18 cellular contexts compared by ENCODE assay signal in the genomic region with DNA sequence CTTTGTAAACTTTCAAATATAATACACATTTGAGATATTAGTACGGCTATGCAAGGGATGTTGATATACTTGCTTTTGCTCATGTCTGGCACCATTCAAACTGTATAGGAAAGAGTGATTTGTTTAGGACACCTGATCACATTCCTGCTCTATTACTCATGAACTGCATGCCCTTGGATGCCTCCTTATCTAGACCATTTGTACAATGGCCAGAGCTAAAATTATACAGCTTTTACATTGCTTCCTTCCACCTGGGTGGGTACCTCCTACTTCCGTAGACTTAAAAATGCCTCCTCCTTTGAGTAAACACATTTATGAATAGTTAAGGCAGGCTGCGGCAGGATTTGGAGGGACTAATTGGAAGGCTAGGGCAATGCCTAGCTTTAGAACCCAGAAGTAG.
"Had no signal": no experiment of that assay in that cellular context is flagged by ENCODE, and none has a peak within 500 bp of the region (broad histone marks: within the 10 kb centered on the region; RNA-seq: fewer than 3 reads in every experiment).

No MANE protein-coding gene starts in this region.

- H3K27ac Mint-ChIP-seq: activated naive CD4-positive, alpha-beta T cell treated with anti-CD3 and anti-CD28 coated beads, Interleukin-2, amount 50 U/mL, for 72 hours; activated T-helper 2 cell treated with anti-CD3 and anti-CD28 coated beads, Interferon-gamma antibody, Interleukin-2, Interleukin-4, amounts not matched to agents 10 μg/mL and 5 μg/mL and 100 μg/mL, durations not matched to agents 14 hours and 24 hours and 36 hours; natural killer cell treated with Interleukin-12 subunit alpha and Interleukin-12 subunit beta and Interleukin-15 and Interleukin-18, amount 100 ng/mL, for 72 hours had no signal

- H3K4me3 ChIP-seq: gastrocnemius medialis, tibial nerve had no signal

- H3K27me3 ChIP-seq: gastrocnemius medialis, tibial nerve had no signal

- H3K36me3 ChIP-seq: gastrocnemius medialis, tibial nerve had no signal

- DNase-seq: activated CD4-positive, CD25-positive, alpha-beta regulatory T cell treated with anti-CD3 and anti-CD28 coated beads, Interleukin-2, amount 50 U/mL, for 72 hours; amniotic stem cell; effector CD8-positive, alpha-beta T cell; gastrocnemius medialis; islet precursor cell; mesenchymal stem cell; posterior cingulate gyrus; retina; stimulated activated CD4-positive, alpha-beta T cell treated with anti-CD3 and anti-CD28 coated beads, Interleukin-15, amount 100 ng/mL, for 24 hours; stimulated activated CD4-positive, alpha-beta T cell treated with anti-CD3 and anti-CD28 coated beads, Interleukin-4, amount 100 ng/mL, for 1 hour; stimulated activated naive CD4-positive, alpha-beta T cell treated with Interleukin-2 at 50 U/mL for 16 hours; substantia nigra; T-helper 1 cell; T1000 had no signal

- H3K4me3 Mint-ChIP-seq: natural killer cell treated with Interleukin-12 subunit alpha and Interleukin-12 subunit beta and Interleukin-15 and Interleukin-18, amount 100 ng/mL, for 72 hours had no signal

- H3K4me1 ChIP-seq: tibial nerve had no signal

- H3K36me3 Mint-ChIP-seq: activated naive CD4-positive, alpha-beta T cell treated with anti-CD3 and anti-CD28 coated beads, Interleukin-2, amount 50 U/mL, for 72 hours; natural killer cell treated with Interleukin-12 subunit alpha and Interleukin-12 subunit beta and Interleukin-15 and Interleukin-18, amount 100 ng/mL, for 72 hours had no signal

- ATAC-seq: activated naive CD4-positive, alpha-beta T cell treated with anti-CD3 and anti-CD28 coated beads, Interleukin-2, amount 50 U/mL, for 72 hours; gastrocnemius medialis; natural killer cell treated with Interleukin-12 subunit alpha and Interleukin-12 subunit beta and Interleukin-15 and Interleukin-18, amount 100 ng/mL, for 72 hours had no signal

- H3K9me3 ChIP-seq: gastrocnemius medialis, tibial nerve had no signal

- H3K27ac ChIP-seq: gastrocnemius medialis, tibial nerve had no signal
